ENCODE assay signal across 9 cellular contexts in genomic region chr3:138173769-138174420, GRCh38. TPM values are rescaled to one million over a fixed set of nuclear protein-coding genes. Genes with fewer than 3 reads are reported as not detected.
A peak's percentile ranks its signal among the peaks of the same experiment; 100 is the strongest.
DNase-seq lines count a peak whose midpoint lies in the region; TF ChIP-seq lines count a peak whose summit lies in the region.
"Had no signal": no experiment of that assay in that cellular context is flagged by ENCODE, and none has a peak within 500 bp of the region (broad histone marks: within the 10 kb centered on the region; RNA-seq: fewer than 3 reads in every experiment).

No MANE protein-coding gene starts in this region.

- H3K27me3 ChIP-seq in HAP-1 (ENCODE audit: low read depth) (no peaks in the 10 kb centered on the region), kidney epithelial cell (ENCODE audit: control insufficient read depth, insufficient read depth, low read length) (no peaks in the 10 kb centered on the region), tibial artery (no peaks in the 10 kb centered on the region)

- CTCF ChIA-PET in AG04449 (lab: Yijun Ruan, JAX): interaction anchor here (0.6 to 2.6 kb wide), 9 partner anchors 13 to 292 kb away, joined by 3 to 11 read pairs (median 3); partner anchors contain the start of gene ARMC8

- TF ChIP-seq CTCF in AG04449 (IDR thresholded peaks at IDR 0.05; ENCODE audit: insufficient read depth, low read length, missing control alignments) (no peak), kidney epithelial cell (IDR thresholded peaks at IDR 0.05; ENCODE audit: insufficient read depth, low read length, poor library complexity, severe bottlenecking) (no peak), tibial artery (IDR thresholded peaks at IDR 0.05) (no peak)

- H3K9me3 Mint-ChIP-seq in activated naive CD8-positive, alpha-beta T cell (ENCODE audit: low read depth): no peaks in the 10 kb centered on the region

- POLR2A ChIA-PET in AG04449 (lab: Yijun Ruan, JAX): interaction anchor here (0.6 to 2.9 kb wide), 3 partner anchors 13 to 174 kb away, joined by 4 to 16 read pairs (median 4); partner anchors contain the start of gene ARMC8

- H3K4me1 ChIP-seq in HAP-1 (peaks cover 9% of the 10 kb centered on the region), tibial artery (peaks cover 0 to 24% (median 10%) of the 10 kb centered on the region in 4 donors)

- no peaks in the 10 kb centered on the region for H3K9me3 ChIP-seq in HAP-1
- H3K9me3 ChIP-seq in tibial artery: no peaks in the 10 kb centered on the region

- peak overlapping the region; percentile 93 for H3K4me3 ChIP-seq in AG04449 (ENCODE audit: low read depth, low read length)
- H3K4me3 ChIP-seq in HAP-1: peak overlapping the region; percentile 72
- H3K4me3 ChIP-seq in kidney epithelial cell (ENCODE audit: low read depth, low read length): peak overlapping the region; percentile 92
- H3K4me3 ChIP-seq in tibial artery: peak overlapping the region; percentile 71 to 90

- peak overlapping the region; percentile 99 for H3K27ac Mint-ChIP-seq in activated naive CD8-positive, alpha-beta T cell

- DNase-seq in AG04449 (ENCODE audit: low read depth, low spot score): no peak
- peak in 1 of 2 experiments; percentile 38 for DNase-seq in HAP-1 (ENCODE audit: low spot score in 2 of 2)
- DNase-seq in kidney epithelial cell (ENCODE audit: low read depth): no peak
- no peak for DNase-seq in tibial artery
- no peak for DNase-seq in amniotic stem cell (lab: John Stamatoyannopoulos, UW)
- no peak for DNase-seq in effector CD4-positive, alpha-beta T cell
- no peak for DNase-seq in NCI-H2196 (lab: John Stamatoyannopoulos, UW; ENCODE audit: unreplicated experiment)

- H3K4me3 Mint-ChIP-seq in activated naive CD8-positive, alpha-beta T cell: peak overlapping the region; percentile 98

- intact Hi-C loops in tibial artery (cut with DNase I; ENCODE audit: low total_unique reads): no loop called here

- H3K36me3 ChIP-seq in HAP-1 (replicated peaks): peaks cover 24% of the 10 kb centered on the region
- H3K36me3 ChIP-seq in kidney epithelial cell (ENCODE audit: control insufficient read depth, insufficient read depth, low read length): peaks cover 2% of the 10 kb centered on the region
- peaks cover 3 to 25% (median 10%) of the 10 kb centered on the region in 3 donors for H3K36me3 ChIP-seq in tibial artery

- in situ Hi-C loops in HAP-1 (cut with MboI; ENCODE audit: low sequenced_read_pairs): no loop called here

- H3K36me3 Mint-ChIP-seq in activated naive CD8-positive, alpha-beta T cell: no peaks in the 10 kb centered on the region

- H3K4me1 Mint-ChIP-seq in activated naive CD8-positive, alpha-beta T cell (ENCODE audit: low read depth): peaks cover 37% of the 10 kb centered on the region

- H3K27ac ChIP-seq in tibial artery: peak overlapping the region; percentile 80 to 88

- H3K27me3 Mint-ChIP-seq in activated naive CD8-positive, alpha-beta T cell: no peaks in the 10 kb centered on the region

RNA-seq across cellular contexts. Expression of gene DBR1, which starts 0.8 kb away (rescaled TPM):
- total RNA-seq in kidney epithelial cell: 16.7 and 17.2 TPM in 2 replicates

RNA-seq across cellular contexts. Expression of gene ARMC8, which starts 13.2 kb away (rescaled TPM):
- total RNA-seq in kidney epithelial cell: 27.1 and 42.5 TPM in 2 replicates

RNA-seq across cellular contexts. Expression of gene A4GNT, which starts 41.7 kb away (rescaled TPM):
- total RNA-seq in kidney epithelial cell: not detected in 2 replicates
- total RNA-seq: myocyte had no signal

RNA-seq across cellular contexts. Expression of gene DZIP1L, which starts 58.5 kb away (rescaled TPM):
- total RNA-seq in kidney epithelial cell: 6.6 and 9.2 TPM in 2 replicates
